ENCODE assay signal across 1 cellular context in the genomic region with DNA sequence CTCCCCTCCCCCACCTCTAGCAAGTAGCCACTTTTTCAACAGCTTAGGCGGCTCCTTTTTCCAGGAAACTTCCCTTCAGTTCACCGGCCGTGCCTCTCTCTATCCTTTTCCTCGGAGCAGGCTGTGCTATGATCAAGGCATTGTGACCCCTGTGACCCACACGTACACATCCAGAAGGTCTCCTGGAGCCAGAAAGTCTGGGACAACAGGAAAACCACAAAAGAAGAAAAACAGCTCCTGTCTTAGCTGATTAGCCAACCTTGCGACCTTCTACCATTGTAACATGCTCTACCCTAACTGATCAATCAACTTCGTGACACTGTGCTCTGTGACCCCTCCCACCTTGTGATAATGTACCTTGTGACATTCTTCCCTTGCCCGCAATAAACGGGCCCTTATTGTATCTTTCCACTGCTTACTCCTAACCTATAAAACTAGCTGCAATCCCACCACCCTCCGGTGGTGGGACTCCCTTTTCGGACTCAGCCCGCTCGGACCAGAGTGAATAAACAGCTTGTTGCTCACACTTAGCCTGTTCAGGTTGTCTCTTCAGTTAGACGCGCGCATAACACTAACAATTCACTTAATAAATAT.
TF ChIP-seq lines count a peak whose summit lies in the region.

No MANE protein-coding gene starts in this region.

TF ChIP-seq in HepG2, 621 proteins besides CTCF, POLR2A, EP300 and RAD21 (continued from another document):
- TF ChIP-seq ZNF331 (CRISPR knock-in tag; IDR thresholded peaks at IDR 0.05) (peak; percentile 74), ZNF292 (CRISPR knock-in tag; IDR thresholded peaks at IDR 0.05; ENCODE audit: borderline replicate concordance, low read depth) (peak; percentile 30; the same call in 1 of the 2 replicates), SP140L (CRISPR knock-in tag; IDR thresholded peaks at IDR 0.05; ENCODE audit: borderline replicate concordance) (no peak), PHF20 (CRISPR knock-in tag; IDR thresholded peaks at IDR 0.05) (no peak), SIX1 (CRISPR knock-in tag; IDR thresholded peaks at IDR 0.05; ENCODE audit: borderline replicate concordance) (no peak), CBX5 (CRISPR knock-in tag; IDR thresholded peaks at IDR 0.05; ENCODE audit: borderline replicate concordance) (peak; percentile 62; the same call in 1 of the 2 replicates), ZNF570 (CRISPR knock-in tag; IDR thresholded peaks at IDR 0.05; ENCODE audit: borderline replicate concordance) (no peak), ATM (IDR thresholded peaks at IDR 0.05; ENCODE audit: borderline replicate concordance) (no peak), HOXA9 (CRISPR knock-in tag; IDR thresholded peaks at IDR 0.05; ENCODE audit: borderline replicate concordance) (0 out of 2 replicates have a peak, but pooled peaks have one; percentile 60), TBX3 (IDR thresholded peaks at IDR 0.05; ENCODE audit: borderline replicate concordance) (peak; percentile 59; the same call in 1 of the 2 replicates), HOXA3 (CRISPR knock-in tag; IDR thresholded peaks at IDR 0.05) (peak; percentile 55; the same call in 1 of the 2 replicates), SAP130 (CRISPR knock-in tag; IDR thresholded peaks at IDR 0.05; ENCODE audit: low read depth) (peak; percentile 73), MIER2 (CRISPR knock-in tag; IDR thresholded peaks at IDR 0.05) (peak; percentile 25), FOXP1 (IDR thresholded peaks at IDR 0.05) (peak; percentile 69; the same call in 1 of the 2 replicates), FOXP1 (CRISPR knock-in tag; IDR thresholded peaks at IDR 0.05) (peak; percentile 70), U2AF2 (IDR thresholded peaks at IDR 0.05; ENCODE audit: low read depth, low read length) (no peak), KLF12 (CRISPR knock-in tag; IDR thresholded peaks at IDR 0.05; ENCODE audit: borderline replicate concordance) (no peak), FOXK2 (IDR thresholded peaks at IDR 0.05) (peak; percentile 82), ZNF839 (CRISPR knock-in tag; IDR thresholded peaks at IDR 0.05; ENCODE audit: borderline replicate concordance) (0 out of 2 replicates have a peak, but pooled peaks have one; percentile 44), SAFB2 (CRISPR knock-in tag; IDR thresholded peaks at IDR 0.05; ENCODE audit: borderline replicate concordance, low read depth) (no peak), KLF11 (CRISPR knock-in tag; IDR thresholded peaks at IDR 0.05) (no peak), SETDB1 (CRISPR knock-in tag; IDR thresholded peaks at IDR 0.05; ENCODE audit: borderline replicate concordance) (no peak), MIXL1 (CRISPR knock-in tag; IDR thresholded peaks at IDR 0.05) (0 out of 2 replicates have a peak, but pooled peaks have one; percentile 13), ZNF749 (CRISPR knock-in tag; IDR thresholded peaks at IDR 0.05; ENCODE audit: borderline replicate concordance) (no peak), AKAP8 (CRISPR knock-in tag; IDR thresholded peaks at IDR 0.05) (no peak), ZBTB21 (CRISPR knock-in tag; IDR thresholded peaks at IDR 0.05) (no peak), SRY (CRISPR knock-in tag; IDR thresholded peaks at IDR 0.05) (no peak)
- TF ChIP-seq, protein P1, sequence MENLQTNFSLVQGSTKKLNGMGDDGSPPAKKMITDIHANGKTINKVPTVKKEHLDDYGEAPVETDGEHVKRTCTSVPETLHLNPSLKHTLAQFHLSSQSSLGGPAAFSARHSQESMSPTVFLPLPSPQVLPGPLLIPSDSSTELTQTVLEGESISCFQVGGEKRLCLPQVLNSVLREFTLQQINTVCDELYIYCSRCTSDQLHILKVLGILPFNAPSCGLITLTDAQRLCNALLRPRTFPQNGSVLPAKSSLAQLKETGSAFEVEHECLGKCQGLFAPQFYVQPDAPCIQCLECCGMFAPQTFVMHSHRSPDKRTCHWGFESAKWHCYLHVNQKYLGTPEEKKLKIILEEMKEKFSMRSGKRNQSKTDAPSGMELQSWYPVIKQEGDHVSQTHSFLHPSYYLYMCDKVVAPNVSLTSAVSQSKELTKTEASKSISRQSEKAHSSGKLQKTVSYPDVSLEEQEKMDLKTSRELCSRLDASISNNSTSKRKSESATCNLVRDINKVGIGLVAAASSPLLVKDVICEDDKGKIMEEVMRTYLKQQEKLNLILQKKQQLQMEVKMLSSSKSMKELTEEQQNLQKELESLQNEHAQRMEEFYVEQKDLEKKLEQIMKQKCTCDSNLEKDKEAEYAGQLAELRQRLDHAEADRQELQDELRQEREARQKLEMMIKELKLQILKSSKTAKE (CRISPR knock-in tag; IDR thresholded peaks at IDR 0.05; ENCODE audit: borderline replicate concordance) = peak; percentile 82
- TF ChIP-seq, protein P2, sequence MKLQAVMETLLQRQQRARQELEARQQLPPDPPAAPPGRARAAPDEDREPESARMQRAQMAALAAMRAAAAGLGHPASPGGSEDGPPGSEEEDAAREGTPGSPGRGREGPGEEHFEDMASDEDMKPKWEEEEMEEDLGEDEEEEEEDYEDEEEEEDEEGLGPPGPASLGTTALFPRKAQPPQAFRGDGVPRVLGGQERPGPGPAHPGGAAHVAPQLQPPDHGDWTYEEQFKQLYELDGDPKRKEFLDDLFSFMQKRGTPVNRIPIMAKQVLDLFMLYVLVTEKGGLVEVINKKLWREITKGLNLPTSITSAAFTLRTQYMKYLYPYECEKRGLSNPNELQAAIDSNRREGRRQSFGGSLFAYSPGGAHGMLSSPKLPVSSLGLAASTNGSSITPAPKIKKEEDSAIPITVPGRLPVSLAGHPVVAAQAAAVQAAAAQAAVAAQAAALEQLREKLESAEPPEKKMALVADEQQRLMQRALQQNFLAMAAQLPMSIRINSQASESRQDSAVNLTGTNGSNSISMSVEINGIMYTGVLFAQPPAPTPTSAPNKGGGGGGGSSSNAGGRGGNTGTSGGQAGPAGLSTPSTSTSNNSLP (IDR thresholded peaks at IDR 0.05; ENCODE audit: low read depth, low read length) = peak; percentile 89; the same call in 1 of the 2 replicates
- TF ChIP-seq, protein P3, sequence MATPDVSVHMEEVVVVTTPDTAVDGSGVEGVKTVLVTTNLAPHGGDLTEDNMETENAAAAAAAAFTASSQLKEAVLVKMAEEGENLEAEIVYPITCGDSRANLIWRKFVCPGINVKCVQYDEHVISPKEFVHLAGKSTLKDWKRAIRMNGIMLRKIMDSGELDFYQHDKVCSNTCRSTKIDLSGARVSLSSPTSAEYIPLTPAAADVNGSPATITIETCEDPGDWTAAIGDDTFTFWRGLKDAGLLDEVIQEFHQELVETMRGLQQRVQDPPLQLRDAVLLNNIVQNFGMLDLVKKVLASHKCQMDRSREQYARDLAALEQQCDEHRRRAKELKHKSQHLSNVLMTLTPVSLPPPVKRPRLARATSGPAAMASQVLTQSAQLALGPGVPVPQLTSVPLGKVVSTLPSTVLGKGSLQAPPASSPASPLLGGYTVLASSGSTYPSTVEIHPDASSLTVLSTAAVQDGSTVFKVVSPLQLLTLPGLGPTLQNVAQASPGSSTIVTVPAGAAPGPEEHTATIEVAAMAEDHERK (CRISPR knock-in tag; IDR thresholded peaks at IDR 0.05; ENCODE audit: low read depth) = no peak
- TF ChIP-seq, protein P4, sequence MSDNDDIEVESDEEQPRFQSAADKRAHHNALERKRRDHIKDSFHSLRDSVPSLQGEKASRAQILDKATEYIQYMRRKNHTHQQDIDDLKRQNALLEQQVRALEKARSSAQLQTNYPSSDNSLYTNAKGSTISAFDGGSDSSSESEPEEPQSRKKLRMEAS (IDR thresholded peaks at IDR 0.05) = no peak
- TF ChIP-seq, protein P5, sequence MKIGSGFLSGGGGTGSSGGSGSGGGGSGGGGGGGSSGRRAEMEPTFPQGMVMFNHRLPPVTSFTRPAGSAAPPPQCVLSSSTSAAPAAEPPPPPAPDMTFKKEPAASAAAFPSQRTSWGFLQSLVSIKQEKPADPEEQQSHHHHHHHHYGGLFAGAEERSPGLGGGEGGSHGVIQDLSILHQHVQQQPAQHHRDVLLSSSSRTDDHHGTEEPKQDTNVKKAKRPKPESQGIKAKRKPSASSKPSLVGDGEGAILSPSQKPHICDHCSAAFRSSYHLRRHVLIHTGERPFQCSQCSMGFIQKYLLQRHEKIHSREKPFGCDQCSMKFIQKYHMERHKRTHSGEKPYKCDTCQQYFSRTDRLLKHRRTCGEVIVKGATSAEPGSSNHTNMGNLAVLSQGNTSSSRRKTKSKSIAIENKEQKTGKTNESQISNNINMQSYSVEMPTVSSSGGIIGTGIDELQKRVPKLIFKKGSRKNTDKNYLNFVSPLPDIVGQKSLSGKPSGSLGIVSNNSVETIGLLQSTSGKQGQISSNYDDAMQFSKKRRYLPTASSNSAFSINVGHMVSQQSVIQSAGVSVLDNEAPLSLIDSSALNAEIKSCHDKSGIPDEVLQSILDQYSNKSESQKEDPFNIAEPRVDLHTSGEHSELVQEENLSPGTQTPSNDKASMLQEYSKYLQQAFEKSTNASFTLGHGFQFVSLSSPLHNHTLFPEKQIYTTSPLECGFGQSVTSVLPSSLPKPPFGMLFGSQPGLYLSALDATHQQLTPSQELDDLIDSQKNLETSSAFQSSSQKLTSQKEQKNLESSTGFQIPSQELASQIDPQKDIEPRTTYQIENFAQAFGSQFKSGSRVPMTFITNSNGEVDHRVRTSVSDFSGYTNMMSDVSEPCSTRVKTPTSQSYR (CRISPR knock-in tag; IDR thresholded peaks at IDR 0.05; ENCODE audit: borderline replicate concordance) = peak; percentile 85
- TF ChIP-seq, protein P6, sequence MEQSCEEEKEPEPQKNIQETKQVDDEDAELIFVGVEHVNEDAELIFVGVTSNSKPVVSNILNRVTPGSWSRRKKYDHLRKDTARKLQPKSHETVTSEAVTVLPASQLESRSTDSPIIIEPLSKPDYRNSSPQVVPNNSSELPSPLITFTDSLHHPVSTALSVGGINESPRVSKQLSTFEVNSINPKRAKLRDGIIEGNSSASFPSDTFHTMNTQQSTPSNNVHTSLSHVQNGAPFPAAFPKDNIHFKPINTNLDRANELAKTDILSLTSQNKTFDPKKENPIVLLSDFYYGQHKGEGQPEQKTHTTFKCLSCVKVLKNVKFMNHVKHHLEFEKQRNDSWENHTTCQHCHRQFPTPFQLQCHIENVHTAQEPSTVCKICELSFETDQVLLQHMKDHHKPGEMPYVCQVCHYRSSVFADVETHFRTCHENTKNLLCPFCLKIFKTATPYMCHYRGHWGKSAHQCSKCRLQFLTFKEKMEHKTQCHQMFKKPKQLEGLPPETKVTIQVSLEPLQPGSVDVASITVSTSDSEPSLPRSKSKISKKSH (CRISPR knock-in tag; IDR thresholded peaks at IDR 0.05; ENCODE audit: borderline replicate concordance) = no peak
- TF ChIP-seq, protein P7, sequence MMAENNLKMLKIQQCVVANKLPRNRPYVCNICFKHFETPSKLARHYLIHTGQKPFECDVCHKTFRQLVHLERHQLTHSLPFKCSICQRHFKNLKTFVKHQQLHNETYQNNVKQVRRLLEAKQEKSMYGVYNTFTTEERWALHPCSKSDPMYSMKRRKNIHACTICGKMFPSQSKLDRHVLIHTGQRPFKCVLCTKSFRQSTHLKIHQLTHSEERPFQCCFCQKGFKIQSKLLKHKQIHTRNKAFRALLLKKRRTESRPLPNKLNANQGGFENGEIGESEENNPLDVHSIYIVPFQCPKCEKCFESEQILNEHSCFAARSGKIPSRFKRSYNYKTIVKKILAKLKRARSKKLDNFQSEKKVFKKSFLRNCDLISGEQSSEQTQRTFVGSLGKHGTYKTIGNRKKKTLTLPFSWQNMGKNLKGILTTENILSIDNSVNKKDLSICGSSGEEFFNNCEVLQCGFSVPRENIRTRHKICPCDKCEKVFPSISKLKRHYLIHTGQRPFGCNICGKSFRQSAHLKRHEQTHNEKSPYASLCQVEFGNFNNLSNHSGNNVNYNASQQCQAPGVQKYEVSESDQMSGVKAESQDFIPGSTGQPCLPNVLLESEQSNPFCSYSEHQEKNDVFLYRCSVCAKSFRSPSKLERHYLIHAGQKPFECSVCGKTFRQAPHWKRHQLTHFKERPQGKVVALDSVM (CRISPR knock-in tag; IDR thresholded peaks at IDR 0.05) = peak; percentile 57
- TF ChIP-seq, protein P8, sequence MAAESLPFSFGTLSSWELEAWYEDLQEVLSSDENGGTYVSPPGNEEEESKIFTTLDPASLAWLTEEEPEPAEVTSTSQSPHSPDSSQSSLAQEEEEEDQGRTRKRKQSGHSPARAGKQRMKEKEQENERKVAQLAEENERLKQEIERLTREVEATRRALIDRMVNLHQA (CRISPR knock-in tag; IDR thresholded peaks at IDR 0.05) = no peak
- TF ChIP-seq, protein P9, sequence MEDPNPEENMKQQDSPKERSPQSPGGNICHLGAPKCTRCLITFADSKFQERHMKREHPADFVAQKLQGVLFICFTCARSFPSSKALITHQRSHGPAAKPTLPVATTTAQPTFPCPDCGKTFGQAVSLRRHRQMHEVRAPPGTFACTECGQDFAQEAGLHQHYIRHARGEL (CRISPR knock-in tag; IDR thresholded peaks at IDR 0.05) = no peak
